ENCODE assay signal across 1 cellular context in the genomic region with DNA sequence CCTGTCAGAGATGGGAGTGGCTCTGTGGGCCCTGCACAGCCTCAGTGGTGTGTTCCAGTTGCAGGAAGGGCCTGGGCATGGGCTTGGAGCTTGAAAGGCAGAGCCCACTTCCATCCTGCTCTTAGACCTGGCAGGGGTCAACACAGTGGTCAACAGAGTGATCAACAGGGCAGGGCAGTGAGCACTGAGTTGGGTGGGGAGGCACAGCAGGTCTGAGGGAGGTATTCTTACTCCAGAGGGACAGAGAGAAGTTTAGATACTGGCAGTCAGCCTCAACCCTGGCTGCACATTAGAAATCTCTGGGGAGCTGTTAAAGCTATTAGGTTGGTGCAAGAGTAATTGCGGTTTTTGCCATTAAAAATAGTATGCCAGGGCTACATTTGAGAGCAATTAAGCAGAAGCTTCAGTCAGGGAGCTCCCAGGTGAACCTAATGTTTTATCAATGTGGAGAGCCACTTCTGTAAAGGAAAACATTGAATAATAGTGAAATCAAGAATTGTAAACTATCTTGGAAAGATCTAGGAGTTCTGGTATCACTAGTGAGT.
TF ChIP-seq lines count a peak whose summit lies in the region.

No MANE protein-coding gene starts in this region.

TF ChIP-seq in K562, 482 proteins besides CTCF, POLR2A, EP300 and RAD21:
- TF ChIP-seq SIN3B (IDR thresholded peaks at IDR 0.05; ENCODE audit: low read depth) (no peak), ZNF764 (CRISPR knock-in tag; IDR thresholded peaks at IDR 0.05; ENCODE audit: low read depth) (no peak)
- TF ChIP-seq, protein P1, sequence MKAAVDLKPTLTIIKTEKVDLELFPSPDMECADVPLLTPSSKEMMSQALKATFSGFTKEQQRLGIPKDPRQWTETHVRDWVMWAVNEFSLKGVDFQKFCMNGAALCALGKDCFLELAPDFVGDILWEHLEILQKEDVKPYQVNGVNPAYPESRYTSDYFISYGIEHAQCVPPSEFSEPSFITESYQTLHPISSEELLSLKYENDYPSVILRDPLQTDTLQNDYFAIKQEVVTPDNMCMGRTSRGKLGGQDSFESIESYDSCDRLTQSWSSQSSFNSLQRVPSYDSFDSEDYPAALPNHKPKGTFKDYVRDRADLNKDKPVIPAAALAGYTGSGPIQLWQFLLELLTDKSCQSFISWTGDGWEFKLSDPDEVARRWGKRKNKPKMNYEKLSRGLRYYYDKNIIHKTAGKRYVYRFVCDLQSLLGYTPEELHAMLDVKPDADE (conservative IDR thresholded peaks at IDR 0.05; ENCODE audit: control insufficient read depth, low read depth, low read length) = no peak
